In the genomic region with DNA sequence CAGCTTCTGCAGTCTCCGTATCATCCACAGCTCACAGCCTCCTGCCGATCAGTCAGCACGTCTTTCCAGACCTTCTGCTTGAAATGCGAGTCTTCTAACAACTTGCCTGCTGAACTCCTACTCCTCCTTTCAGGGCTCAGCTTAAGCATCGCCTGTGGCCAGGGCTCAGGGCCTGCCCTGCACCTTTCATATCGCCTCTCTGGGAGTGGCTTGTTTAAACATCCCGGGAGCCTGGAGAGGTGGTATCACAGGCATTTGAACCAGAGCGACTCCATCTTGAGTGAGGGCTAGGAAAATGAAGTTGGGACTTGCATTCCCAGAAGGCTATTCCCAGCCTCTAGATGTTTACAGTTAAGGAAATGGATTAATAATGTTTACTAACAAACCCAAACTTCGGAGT, we compare ENCODE assay signal across 1 cellular context.
TF ChIP-seq lines count a peak whose summit lies in the region.

No MANE protein-coding gene starts in this region.

TF ChIP-seq in K562, 482 proteins besides CTCF, POLR2A, EP300 and RAD21 (continued from another document and continues in another):
- TF ChIP-seq, protein P1, sequence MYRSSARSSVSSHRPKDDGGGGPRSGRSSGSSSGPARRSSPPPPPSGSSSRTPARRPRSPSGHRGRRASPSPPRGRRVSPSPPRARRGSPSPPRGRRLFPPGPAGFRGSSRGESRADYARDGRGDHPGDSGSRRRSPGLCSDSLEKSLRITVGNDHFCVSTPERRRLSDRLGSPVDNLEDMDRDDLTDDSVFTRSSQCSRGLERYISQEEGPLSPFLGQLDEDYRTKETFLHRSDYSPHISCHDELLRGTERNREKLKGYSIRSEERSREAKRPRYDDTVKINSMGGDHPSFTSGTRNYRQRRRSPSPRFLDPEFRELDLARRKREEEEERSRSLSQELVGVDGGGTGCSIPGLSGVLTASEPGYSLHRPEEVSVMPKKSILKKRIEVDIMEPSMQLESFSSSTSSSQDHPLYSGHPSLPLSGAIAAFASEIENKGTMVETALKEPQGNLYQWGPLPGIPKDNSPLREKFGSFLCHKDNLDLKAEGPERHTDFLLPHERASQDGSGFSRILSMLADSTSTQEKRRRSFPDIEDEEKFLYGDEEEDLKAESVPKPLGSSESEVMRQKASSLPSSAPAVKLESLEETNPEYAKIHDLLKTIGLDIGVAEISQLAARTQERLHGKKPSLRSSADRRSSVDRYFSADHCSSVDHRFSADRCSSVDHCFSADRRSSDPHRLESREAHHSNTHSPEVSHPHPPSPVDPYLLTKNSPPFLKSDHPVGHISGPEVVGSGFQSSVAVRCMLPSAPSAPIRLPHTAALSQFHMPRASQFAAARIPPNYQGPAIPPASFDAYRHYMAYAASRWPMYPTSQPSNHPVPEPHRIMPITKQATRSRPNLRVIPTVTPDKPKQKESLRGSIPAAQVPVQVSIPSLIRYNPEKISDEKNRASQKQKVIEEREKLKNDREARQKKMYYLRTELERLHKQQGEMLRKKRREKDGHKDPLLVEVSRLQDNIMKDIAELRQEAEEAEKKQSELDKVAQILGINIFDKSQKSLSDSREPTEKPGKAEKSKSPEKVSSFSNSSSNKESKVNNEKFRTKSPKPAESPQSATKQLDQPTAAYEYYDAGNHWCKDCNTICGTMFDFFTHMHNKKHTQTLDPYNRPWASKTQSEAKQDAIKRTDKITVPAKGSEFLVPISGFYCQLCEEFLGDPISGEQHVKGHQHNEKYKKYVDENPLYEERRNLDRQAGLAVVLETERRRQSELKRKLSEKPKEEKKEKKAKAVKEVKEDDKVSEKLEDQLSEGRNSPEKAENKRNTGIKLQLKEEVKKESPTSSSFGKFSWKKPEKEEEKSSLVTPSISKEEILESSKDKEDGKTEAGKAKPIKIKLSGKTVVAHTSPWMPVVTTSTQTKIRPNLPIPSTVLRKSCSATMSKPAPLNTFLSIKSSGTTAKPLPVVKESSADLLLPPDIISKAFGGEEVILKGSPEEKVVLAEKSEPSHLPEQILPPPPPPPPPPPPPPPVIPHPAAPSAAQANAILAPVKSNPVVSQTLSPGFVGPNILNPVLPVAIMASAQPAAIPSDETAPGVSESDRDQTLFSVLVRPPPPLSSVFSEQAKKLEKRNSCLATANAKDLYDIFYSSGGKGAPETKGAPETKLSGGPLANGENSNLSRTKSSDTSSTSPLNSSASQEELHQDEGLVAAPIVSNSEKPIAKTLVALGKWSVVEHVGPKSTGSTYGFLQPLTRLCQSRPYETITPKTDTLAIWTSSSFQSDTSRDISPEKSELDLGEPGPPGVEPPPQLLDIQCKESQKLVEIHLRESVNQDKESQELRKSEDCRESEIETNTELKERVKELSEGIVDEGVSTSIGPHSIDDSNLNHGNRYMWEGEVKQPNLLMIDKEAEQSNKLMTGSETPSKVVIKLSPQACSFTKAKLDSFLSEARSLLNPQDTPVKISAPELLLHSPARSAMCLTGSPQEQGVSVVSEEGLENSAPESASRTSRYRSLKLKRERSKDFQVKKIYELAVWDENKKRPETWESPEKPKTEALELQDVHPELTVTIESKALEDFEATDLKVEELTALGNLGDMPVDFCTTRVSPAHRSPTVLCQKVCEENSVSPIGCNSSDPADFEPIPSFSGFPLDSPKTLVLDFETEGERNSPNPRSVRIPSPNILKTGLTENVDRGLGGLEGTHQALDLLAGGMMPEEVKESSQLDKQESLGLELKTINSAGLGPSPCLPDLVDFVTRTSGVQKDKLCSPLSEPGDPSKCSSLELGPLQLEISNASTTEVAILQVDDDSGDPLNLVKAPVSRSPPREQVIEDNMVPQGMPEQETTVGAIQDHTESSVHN (IDR thresholded peaks at IDR 0.05; ENCODE audit: borderline replicate concordance in 1 of 2, low read depth in 1 of 2), result no peak
- TF ChIP-seq GTF2F1 (IDR thresholded peaks at IDR 0.05; ENCODE audit: low read depth, low read length) (no peak), ZNF699 (CRISPR knock-in tag; IDR thresholded peaks at IDR 0.05; ENCODE audit: insufficient replicate concordance) (peak; percentile 62), THRAP3 (IDR thresholded peaks at IDR 0.05; ENCODE audit: borderline replicate concordance) (no peak), ETV1 (tag; conservative IDR thresholded peaks at IDR 0.05; ENCODE audit: low read depth) (0 out of 2 replicates have a peak, but pooled peaks have one; percentile 13), MITF (IDR thresholded peaks at IDR 0.05) (no peak), ETV6 (IDR thresholded peaks at IDR 0.05; ENCODE audit: borderline replicate concordance in 1 of 2, low read depth in 2 of 2, low read length in 1 of 2) (no peak), ETV6 (CRISPR knock-in tag; IDR thresholded peaks at IDR 0.05; ENCODE audit: borderline replicate concordance) (no peak), POLR3G (IDR thresholded peaks at IDR 0.05; ENCODE audit: extremely low read depth, insufficient read length, insufficient replicate concordance) (no peak), NCOA4 (IDR thresholded peaks at IDR 0.05; ENCODE audit: partially characterized antibody) (no peak), GTF2A2 (tag; IDR thresholded peaks at IDR 0.05) (peak; percentile 91), STAG1 (CRISPR knock-in tag; IDR thresholded peaks at IDR 0.05; ENCODE audit: borderline replicate concordance) (no peak), STAT5B (CRISPR knock-in tag; IDR thresholded peaks at IDR 0.05) (peak; percentile 67), ZNF444 (CRISPR knock-in tag; IDR thresholded peaks at IDR 0.05) (0 out of 2 replicates have a peak, but pooled peaks have one; percentile 48), ZNF445 (CRISPR knock-in tag; IDR thresholded peaks at IDR 0.05; ENCODE audit: low read depth) (peak; percentile 59; the same call in 1 of the 2 replicates), MXI1 (IDR thresholded peaks at IDR 0.05; ENCODE audit: low read depth, low read length) (no peak), GMEB1 (CRISPR knock-in tag; IDR thresholded peaks at IDR 0.05) (0 out of 2 replicates have a peak, but pooled peaks have one; percentile 37), ZNF57 (CRISPR knock-in tag; IDR thresholded peaks at IDR 0.05) (0 out of 2 replicates have a peak, but pooled peaks have one; percentile 53), TRIM24 (IDR thresholded peaks at IDR 0.05) (no peak), RAD51 (IDR thresholded peaks at IDR 0.05; ENCODE audit: borderline replicate concordance, low read depth) (no peak), ZBTB49 (CRISPR knock-in tag; IDR thresholded peaks at IDR 0.05; ENCODE audit: borderline replicate concordance) (no peak), NFIX (CRISPR knock-in tag; IDR thresholded peaks at IDR 0.05; ENCODE audit: low read depth) (no peak), GTF2E2 (tag; IDR thresholded peaks at IDR 0.05) (no peak), ZNF277 (CRISPR knock-in tag; IDR thresholded peaks at IDR 0.05; ENCODE audit: borderline replicate concordance) (no peak)
- TF ChIP-seq, protein P2, sequence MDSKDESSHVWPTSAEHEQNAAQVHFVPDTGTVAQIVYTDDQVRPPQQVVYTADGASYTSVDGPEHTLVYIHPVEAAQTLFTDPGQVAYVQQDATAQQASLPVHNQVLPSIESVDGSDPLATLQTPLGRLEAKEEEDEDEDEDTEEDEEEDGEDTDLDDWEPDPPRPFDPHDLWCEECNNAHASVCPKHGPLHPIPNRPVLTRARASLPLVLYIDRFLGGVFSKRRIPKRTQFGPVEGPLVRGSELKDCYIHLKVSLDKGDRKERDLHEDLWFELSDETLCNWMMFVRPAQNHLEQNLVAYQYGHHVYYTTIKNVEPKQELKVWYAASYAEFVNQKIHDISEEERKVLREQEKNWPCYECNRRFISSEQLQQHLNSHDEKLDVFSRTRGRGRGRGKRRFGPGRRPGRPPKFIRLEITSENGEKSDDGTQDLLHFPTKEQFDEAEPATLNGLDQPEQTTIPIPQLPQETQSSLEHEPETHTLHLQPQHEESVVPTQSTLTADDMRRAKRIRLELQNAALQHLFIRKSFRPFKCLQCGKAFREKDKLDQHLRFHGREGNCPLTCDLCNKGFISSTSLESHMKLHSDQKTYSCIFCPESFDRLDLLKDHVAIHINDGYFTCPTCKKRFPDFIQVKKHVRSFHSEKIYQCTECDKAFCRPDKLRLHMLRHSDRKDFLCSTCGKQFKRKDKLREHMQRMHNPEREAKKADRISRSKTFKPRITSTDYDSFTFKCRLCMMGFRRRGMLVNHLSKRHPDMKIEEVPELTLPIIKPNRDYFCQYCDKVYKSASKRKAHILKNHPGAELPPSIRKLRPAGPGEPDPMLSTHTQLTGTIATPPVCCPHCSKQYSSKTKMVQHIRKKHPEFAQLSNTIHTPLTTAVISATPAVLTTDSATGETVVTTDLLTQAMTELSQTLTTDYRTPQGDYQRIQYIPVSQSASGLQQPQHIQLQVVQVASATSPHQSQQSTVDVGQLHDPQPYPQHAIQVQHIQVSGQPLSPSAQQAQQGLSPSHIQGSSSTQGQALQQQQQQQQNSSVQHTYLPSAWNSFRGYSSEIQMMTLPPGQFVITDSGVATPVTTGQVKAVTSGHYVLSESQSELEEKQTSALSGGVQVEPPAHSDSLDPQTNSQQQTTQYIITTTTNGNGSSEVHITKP (IDR thresholded peaks at IDR 0.05; ENCODE audit: partially characterized antibody), result no peak
- TF ChIP-seq, protein P3, sequence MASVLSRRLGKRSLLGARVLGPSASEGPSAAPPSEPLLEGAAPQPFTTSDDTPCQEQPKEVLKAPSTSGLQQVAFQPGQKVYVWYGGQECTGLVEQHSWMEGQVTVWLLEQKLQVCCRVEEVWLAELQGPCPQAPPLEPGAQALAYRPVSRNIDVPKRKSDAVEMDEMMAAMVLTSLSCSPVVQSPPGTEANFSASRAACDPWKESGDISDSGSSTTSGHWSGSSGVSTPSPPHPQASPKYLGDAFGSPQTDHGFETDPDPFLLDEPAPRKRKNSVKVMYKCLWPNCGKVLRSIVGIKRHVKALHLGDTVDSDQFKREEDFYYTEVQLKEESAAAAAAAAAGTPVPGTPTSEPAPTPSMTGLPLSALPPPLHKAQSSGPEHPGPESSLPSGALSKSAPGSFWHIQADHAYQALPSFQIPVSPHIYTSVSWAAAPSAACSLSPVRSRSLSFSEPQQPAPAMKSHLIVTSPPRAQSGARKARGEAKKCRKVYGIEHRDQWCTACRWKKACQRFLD (CRISPR knock-in tag; IDR thresholded peaks at IDR 0.05), result peak; percentile 96
- TF ChIP-seq, protein P4, sequence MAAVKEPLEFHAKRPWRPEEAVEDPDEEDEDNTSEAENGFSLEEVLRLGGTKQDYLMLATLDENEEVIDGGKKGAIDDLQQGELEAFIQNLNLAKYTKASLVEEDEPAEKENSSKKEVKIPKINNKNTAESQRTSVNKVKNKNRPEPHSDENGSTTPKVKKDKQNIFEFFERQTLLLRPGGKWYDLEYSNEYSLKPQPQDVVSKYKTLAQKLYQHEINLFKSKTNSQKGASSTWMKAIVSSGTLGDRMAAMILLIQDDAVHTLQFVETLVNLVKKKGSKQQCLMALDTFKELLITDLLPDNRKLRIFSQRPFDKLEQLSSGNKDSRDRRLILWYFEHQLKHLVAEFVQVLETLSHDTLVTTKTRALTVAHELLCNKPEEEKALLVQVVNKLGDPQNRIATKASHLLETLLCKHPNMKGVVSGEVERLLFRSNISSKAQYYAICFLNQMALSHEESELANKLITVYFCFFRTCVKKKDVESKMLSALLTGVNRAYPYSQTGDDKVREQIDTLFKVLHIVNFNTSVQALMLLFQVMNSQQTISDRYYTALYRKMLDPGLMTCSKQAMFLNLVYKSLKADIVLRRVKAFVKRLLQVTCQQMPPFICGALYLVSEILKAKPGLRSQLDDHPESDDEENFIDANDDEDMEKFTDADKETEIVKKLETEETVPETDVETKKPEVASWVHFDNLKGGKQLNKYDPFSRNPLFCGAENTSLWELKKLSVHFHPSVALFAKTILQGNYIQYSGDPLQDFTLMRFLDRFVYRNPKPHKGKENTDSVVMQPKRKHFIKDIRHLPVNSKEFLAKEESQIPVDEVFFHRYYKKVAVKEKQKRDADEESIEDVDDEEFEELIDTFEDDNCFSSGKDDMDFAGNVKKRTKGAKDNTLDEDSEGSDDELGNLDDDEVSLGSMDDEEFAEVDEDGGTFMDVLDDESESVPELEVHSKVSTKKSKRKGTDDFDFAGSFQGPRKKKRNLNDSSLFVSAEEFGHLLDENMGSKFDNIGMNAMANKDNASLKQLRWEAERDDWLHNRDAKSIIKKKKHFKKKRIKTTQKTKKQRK (IDR thresholded peaks at IDR 0.05; ENCODE audit: borderline replicate concordance, low read depth, low read length), result no peak
